In genomic region chr3:77086408-77086807, GRCh38 we compare ENCODE assay signal across 18 cellular contexts. TPM values are rescaled to one million over a fixed set of nuclear protein-coding genes. Genes with fewer than 3 reads are reported as not detected.
"Had no signal": no experiment of that assay in that cellular context is flagged by ENCODE, and none has a peak within 500 bp of the region (broad histone marks: within the 10 kb centered on the region; RNA-seq: fewer than 3 reads in every experiment).

No MANE protein-coding gene starts in this region.

- H3K4me3 Mint-ChIP-seq: naive thymus-derived CD8-positive, alpha-beta T cell; stimulated activated naive B cell treated with anti-CD40 and anti-IgM and Interleukin-4, amounts not matched to agents 10 μg/mL and 1 μg/mL and 100 μg/mL, for 72 hours; stimulated activated naive CD8-positive, alpha-beta T cell treated with anti-CD3 and anti-CD28 coated beads, Interleukin-15, amount 100 ng/mL, for 72 hours had no signal

- ATAC-seq: heart left ventricle; mucosa of descending colon; naive thymus-derived CD8-positive, alpha-beta T cell; sciatic nerve; stimulated activated naive B cell treated with anti-CD40 and anti-IgM and Interleukin-4, amounts not matched to agents 10 μg/mL and 1 μg/mL and 100 μg/mL, for 72 hours; stimulated activated naive CD8-positive, alpha-beta T cell treated with anti-CD3 and anti-CD28 coated beads, Interleukin-15, amount 100 ng/mL, for 72 hours had no signal

- H3K4me1 Mint-ChIP-seq: naive thymus-derived CD8-positive, alpha-beta T cell; stimulated activated naive B cell treated with anti-CD40 and anti-IgM and Interleukin-4, amounts not matched to agents 10 μg/mL and 1 μg/mL and 100 μg/mL, for 72 hours; stimulated activated naive CD8-positive, alpha-beta T cell treated with anti-CD3 and anti-CD28 coated beads, Interleukin-15, amount 100 ng/mL, for 72 hours had no signal

- H3K36me3 ChIP-seq: esophagus squamous epithelium, heart left ventricle, spleen, transverse colon had no signal

- DNase-seq: central memory CD4-positive, alpha-beta T cell; cortex of kidney; effector memory CD4-positive, alpha-beta T cell; esophagus squamous epithelium; foreskin melanocyte; heart left ventricle; hippocampal formation; mammary epithelial cell; mucosa of descending colon; naive thymus-derived CD8-positive, alpha-beta T cell; spleen; stimulated activated CD4-positive, alpha-beta T cell treated with anti-CD3 and anti-CD28 coated beads, Interleukin-2, amount 100 ng/mL, for 24 hours; stimulated activated CD4-positive, alpha-beta T cell treated with anti-CD3 and anti-CD28 coated beads, Interleukin-4, amount 100 ng/mL, for 4 hours; stimulated activated naive B cell treated with anti-CD40 and anti-IgM and Interleukin-4, amounts not matched to agents 10 μg/mL and 1 μg/mL and 100 μg/mL, for 72 hours; stimulated activated naive CD8-positive, alpha-beta T cell treated with anti-CD3 and anti-CD28 coated beads, Interleukin-15, amount 100 ng/mL, for 72 hours; testis; transverse colon had no signal

- H3K4me3 ChIP-seq: esophagus squamous epithelium, heart left ventricle, mucosa of descending colon, spleen, testis, transverse colon had no signal

- H3K27ac Mint-ChIP-seq: naive thymus-derived CD8-positive, alpha-beta T cell; stimulated activated naive B cell treated with anti-CD40 and anti-IgM and Interleukin-4, amounts not matched to agents 10 μg/mL and 1 μg/mL and 100 μg/mL, for 72 hours; stimulated activated naive CD8-positive, alpha-beta T cell treated with anti-CD3 and anti-CD28 coated beads, Interleukin-15, amount 100 ng/mL, for 72 hours had no signal

- H3K4me1 ChIP-seq: spleen, testis, transverse colon had no signal

- H3K27me3 ChIP-seq: esophagus squamous epithelium, heart left ventricle, spleen, testis, transverse colon had no signal

- H3K36me3 Mint-ChIP-seq: naive thymus-derived CD8-positive, alpha-beta T cell; stimulated activated naive B cell treated with anti-CD40 and anti-IgM and Interleukin-4, amounts not matched to agents 10 μg/mL and 1 μg/mL and 100 μg/mL, for 72 hours had no signal

- H3K9me3 ChIP-seq: esophagus squamous epithelium, heart left ventricle, mucosa of descending colon, spleen, testis, transverse colon had no signal

- H3K27me3 Mint-ChIP-seq: naive thymus-derived CD8-positive, alpha-beta T cell; stimulated activated naive B cell treated with anti-CD40 and anti-IgM and Interleukin-4, amounts not matched to agents 10 μg/mL and 1 μg/mL and 100 μg/mL, for 72 hours; stimulated activated naive CD8-positive, alpha-beta T cell treated with anti-CD3 and anti-CD28 coated beads, Interleukin-15, amount 100 ng/mL, for 72 hours had no signal

- H3K27ac ChIP-seq: esophagus squamous epithelium, heart left ventricle, spleen, testis, transverse colon had no signal

RNA-seq across cellular contexts. Expression of gene ROBO2, which starts 46.5 kb away (rescaled TPM):
- total RNA-seq: naive thymus-derived CD8-positive, alpha-beta T cell had no signal
